In the genomic region with DNA sequence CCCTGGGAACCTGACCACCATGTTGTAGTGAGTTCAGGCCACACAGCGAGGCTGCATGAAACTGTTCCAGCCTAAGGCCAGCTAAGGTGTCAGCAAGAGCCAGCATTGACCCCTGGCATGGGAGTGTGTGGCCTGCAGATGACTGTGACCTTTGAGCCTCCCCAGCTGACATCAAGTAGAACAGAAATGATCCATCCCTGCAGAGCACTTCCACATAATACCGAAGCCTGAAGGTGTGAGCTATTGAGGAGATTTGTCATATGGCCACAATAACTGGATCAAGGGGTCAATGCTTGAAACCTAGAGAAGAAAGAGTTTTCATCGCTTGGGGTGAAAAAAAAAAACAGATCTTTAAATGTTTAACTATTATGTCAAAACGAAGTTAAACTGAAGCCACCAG, we compare ENCODE assay signal across 24 cellular contexts.
DNase-seq lines count a peak whose midpoint lies in the region; ATAC-seq, FAIRE-seq and TF ChIP-seq lines count a peak whose summit lies in the region.
"Had no signal": no experiment of that assay in that cellular context is flagged by ENCODE, and none has a peak within 500 bp of the region (broad histone marks: within the 10 kb centered on the region; RNA-seq: fewer than 3 reads in every experiment).

No MANE protein-coding gene starts in this region.

- no peak for FAIRE-seq in D721Med (lab: Jason Lieb, UNC)
- FAIRE-seq: A204.1, GM12878, GM19239, H54 had no signal

- H3K36me3 ChIP-seq in GM23338 (ENCODE audit: insufficient read depth) (no peaks in the 10 kb centered on the region), HUES64 (ENCODE audit: insufficient read depth, low read length) (no peaks in the 10 kb centered on the region), neuronal stem cell (replicated peaks in 1 of 2; ENCODE audit: control insufficient read depth in 2 of 2, insufficient read depth in 2 of 2, low read length in 2 of 2) (no peaks in the 10 kb centered on the region)
- H3K36me3 ChIP-seq: BLaER1 had no signal

- H4K91ac ChIP-seq in neuronal stem cell (ENCODE audit: low read depth, low read length, poor library complexity) = no peak overlapping the region

- peaks cover 6% of the 10 kb centered on the region for H3K27me3 Mint-ChIP-seq in GM23338 (ENCODE audit: insufficient read depth, low read depth, poor library complexity)
- H3K27me3 Mint-ChIP-seq: B cell; CD4-positive, CD25-positive, alpha-beta regulatory T cell had no signal

- H3F3A ChIP-seq in GM23338 (replicated peaks; ENCODE audit: low read depth) = no peaks in the 10 kb centered on the region

- H3K4me1 Mint-ChIP-seq in GM23338 = peaks cover 34% of the 10 kb centered on the region
- H3K4me1 Mint-ChIP-seq: B cell; CD4-positive, CD25-positive, alpha-beta regulatory T cell had no signal

- peak overlapping the region; percentile 83 for H2AK5ac ChIP-seq in neuronal stem cell (ENCODE audit: low read depth, low read length)

- H3K36me3 Mint-ChIP-seq in GM23338 (ENCODE audit: low read depth) = peaks cover 17% of the 10 kb centered on the region
- H3K36me3 Mint-ChIP-seq: CD4-positive, CD25-positive, alpha-beta regulatory T cell; CD8-positive, alpha-beta T cell had no signal

- no peak for ATAC-seq in GM23338
- peak; percentile 29 for ATAC-seq in left lobe of liver
- no peak for ATAC-seq in HG02678 (IDR thresholded peaks at IDR 0.05; ENCODE audit: unreplicated experiment)
- ATAC-seq: CD8-positive, alpha-beta T cell; GM12878 had no signal

- DNase-seq in GM23338 (ENCODE audit: low spot score) (no peak), left lobe of liver (ENCODE audit: low spot score) (no peak), neuronal stem cell (ENCODE audit: low spot score) (no peak), D721Med (ENCODE audit: insufficient read length, low spot score) (no peak)
- DNase-seq in activated effector memory CD4-positive, alpha-beta T cell treated with anti-CD3 and anti-CD28 coated beads, Interleukin-2, amount 50 U/mL, for 16 hours = no peak
- DNase-seq: Caco-2; CD4-positive, CD25-positive, alpha-beta regulatory T cell; CD8-positive, alpha-beta T cell; DMS 273 treated with DMSO at 0.1 percent for 48 hours; DMS79; EL; GDM1; GM23248; HCEC 1CT had no signal

- H3K23ac ChIP-seq in neuronal stem cell (ENCODE audit: low read depth, low read length, poor library complexity) = no peak overlapping the region

- H3K4me3 ChIP-seq in GM23338 = no peak overlapping the region
- H3K4me3 ChIP-seq in HUES64 (ENCODE audit: low read length) = no peak overlapping the region
- peak overlapping the region in 1 of 2 donors; percentile 1 for H3K4me3 ChIP-seq in neuronal stem cell (ENCODE audit: low read length in 2 of 2)
- H3K4me3 ChIP-seq: BLaER1, GM12878, GM23248 had no signal

- H3K79me1 ChIP-seq in neuronal stem cell (ENCODE audit: low read depth, low read length) = no peaks in the 10 kb centered on the region

- H4K8ac ChIP-seq in neuronal stem cell (ENCODE audit: low read depth, low read length) = no peak overlapping the region

- H3K27me3 ChIP-seq in GM23338 (ENCODE audit: insufficient read depth) (no peaks in the 10 kb centered on the region), HUES64 (ENCODE audit: insufficient read depth, low read length) (no peaks in the 10 kb centered on the region), neuronal stem cell (ENCODE audit: control insufficient read depth in 3 of 3, insufficient read depth in 3 of 3, low read depth in 1 of 3, low read length in 3 of 3) (peaks cover 0 to 2% (median 0%) of the 10 kb centered on the region in 3 experiments)
- H3K27me3 ChIP-seq: BLaER1 had no signal

- no peak overlapping the region for H2BK12ac ChIP-seq in neuronal stem cell (ENCODE audit: low read length)

- H3K9me3 ChIP-seq in HUES64 (ENCODE audit: insufficient read depth, low read depth, low read length) = no peaks in the 10 kb centered on the region
- peaks cover 3 to 7% of the 10 kb centered on the region in 2 donors for H3K9me3 ChIP-seq in neuronal stem cell (replicated peaks in 1 of 2; ENCODE audit: control insufficient read depth in 2 of 2, insufficient read depth in 1 of 2, low read depth in 1 of 2, low read length in 2 of 2)
- H3K9me3 ChIP-seq: BLaER1, Caco-2 had no signal

- no peak overlapping the region for H3K4ac ChIP-seq in neuronal stem cell (ENCODE audit: low read length)

- no peak overlapping the region for H3K14ac ChIP-seq in neuronal stem cell (ENCODE audit: low read length)

- H3K27ac ChIP-seq in GM23338 (ENCODE audit: low read depth) (no peak overlapping the region), HUES64 (ENCODE audit: low read depth, low read length) (peak overlapping the region; percentile 61; the same call in 1 of the 2 replicates), neuronal stem cell (replicated peaks; ENCODE audit: low read length) (no peak overlapping the region)
- H3K27ac ChIP-seq: 22Rv1, BLaER1, C4-2B, GM23248 had no signal

- no peak overlapping the region for H3K27ac Mint-ChIP-seq in GM23338
- H3K27ac Mint-ChIP-seq: B cell; CD4-positive, CD25-positive, alpha-beta regulatory T cell; CD8-positive, alpha-beta T cell had no signal

- no peak overlapping the region for H2BK120ac ChIP-seq in neuronal stem cell (ENCODE audit: low read depth, low read length)

- no peak overlapping the region for H3K4me2 ChIP-seq in GM23338
- H3K4me2 ChIP-seq in neuronal stem cell (ENCODE audit: insufficient read depth, low read length, poor library complexity, severe bottlenecking) = no peak overlapping the region
- H3K4me2 ChIP-seq: BLaER1 had no signal

- WGBS in HUES64 = 94% methylated on average over 4 of the region's 4 CpGs
- no CpG with 5 or more reads among the region's 4 CpGs for WGBS in neuronal stem cell (ENCODE audit: extremely low coverage in 2 of 2, insufficient read length in 2 of 2, insufficient replicate concordance in 1 of 2), 2 donors

- no peak overlapping the region for H2BK5ac ChIP-seq in neuronal stem cell (ENCODE audit: low read length)

- no peak overlapping the region for H3K4me3 Mint-ChIP-seq in GM23338
- H3K4me3 Mint-ChIP-seq: B cell; CD4-positive, CD25-positive, alpha-beta regulatory T cell; CD8-positive, alpha-beta T cell had no signal

- H3K18ac ChIP-seq in neuronal stem cell (ENCODE audit: low read length) = peak overlapping the region; percentile 59

- H3K79me2 ChIP-seq in GM23338 (replicated peaks; ENCODE audit: insufficient read depth) = no peaks in the 10 kb centered on the region

- H3K9me2 ChIP-seq in GM23338 (ENCODE audit: insufficient read depth) = peaks cover 4% of the 10 kb centered on the region; the same call in 1 of the 2 replicates

- no peaks in the 10 kb centered on the region for H4K20me1 ChIP-seq in GM23338 (replicated peaks; ENCODE audit: insufficient read depth)
- H4K20me1 ChIP-seq: BLaER1 had no signal

- H2BK15ac ChIP-seq in neuronal stem cell (ENCODE audit: low read length) = peak overlapping the region; percentile 80

- peaks cover 84% of the 10 kb centered on the region for H3K9me3 Mint-ChIP-seq in GM23338
- H3K9me3 Mint-ChIP-seq: CD8-positive, alpha-beta T cell had no signal

- H3K4me1 ChIP-seq in GM23338 (ENCODE audit: insufficient read depth) (peaks cover 25% of the 10 kb centered on the region), HUES64 (ENCODE audit: insufficient read depth, low read length) (peaks cover 37% of the 10 kb centered on the region), neuronal stem cell (ENCODE audit: control insufficient read depth in 2 of 2, insufficient read depth in 1 of 2, low read depth in 1 of 2, low read length in 2 of 2) (peaks cover 13 to 18% of the 10 kb centered on the region in 2 donors)
- H3K4me1 ChIP-seq: Caco-2 had no signal

- TF ChIP-seq CTCF in GM23338 (conservative IDR thresholded peaks at IDR 0.05; ENCODE audit: low read depth in 2 of 2) = no peak
- no peak for TF ChIP-seq CTCF in D721Med (IDR thresholded peaks at IDR 0.05; ENCODE audit: insufficient read depth, missing control alignments)

- H3K9ac ChIP-seq in HUES64 (ENCODE audit: low read depth, low read length) = no peak overlapping the region
- H3K9ac ChIP-seq in neuronal stem cell (ENCODE audit: low read depth, low read length, poor library complexity) = peak overlapping the region; percentile 61
- H3K9ac ChIP-seq: BLaER1, GM23248 had no signal

- H2AFZ ChIP-seq in GM23338 (no peak overlapping the region), neuronal stem cell (ENCODE audit: low read length) (no peak overlapping the region)
- H2AFZ ChIP-seq: GM23248 had no signal

TF ChIP-seq in GM23338, 12 proteins besides CTCF, POLR2A, EP300 and RAD21 (continues in another document):
- TF ChIP-seq EZH2phosphoT487 (IDR thresholded peaks at IDR 0.05; ENCODE audit: unreplicated experiment) = no peak
- TF ChIP-seq ZNF331 (CRISPR knock-in tag; IDR thresholded peaks at IDR 0.05; ENCODE audit: low read depth) = peak; percentile 68
